1 cellular context compared by ENCODE assay signal in the genomic region with DNA sequence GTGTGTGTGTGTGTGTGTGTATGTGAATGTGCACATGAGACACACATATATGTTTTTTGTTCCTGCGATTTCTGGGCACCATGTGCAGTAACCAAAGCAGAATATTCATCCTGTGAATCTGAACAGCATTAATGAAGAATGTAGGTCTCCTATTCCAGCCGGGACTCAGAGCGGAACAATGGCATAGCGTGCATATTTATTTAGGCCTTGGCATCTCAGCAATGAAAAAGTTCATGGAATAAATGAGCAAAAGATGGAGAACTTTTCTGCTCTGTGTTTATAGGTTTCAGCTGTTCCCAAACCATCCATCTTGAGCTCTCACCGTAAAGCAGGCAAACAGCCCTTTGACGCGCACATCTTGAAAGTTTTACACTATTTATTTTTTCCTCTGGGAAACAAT.
TF ChIP-seq lines count a peak whose summit lies in the region.

No MANE protein-coding gene starts in this region.

TF ChIP-seq in GM23338, 12 proteins besides CTCF, POLR2A, EP300 and RAD21 (continued from another document):
- TF ChIP-seq, protein P1, sequence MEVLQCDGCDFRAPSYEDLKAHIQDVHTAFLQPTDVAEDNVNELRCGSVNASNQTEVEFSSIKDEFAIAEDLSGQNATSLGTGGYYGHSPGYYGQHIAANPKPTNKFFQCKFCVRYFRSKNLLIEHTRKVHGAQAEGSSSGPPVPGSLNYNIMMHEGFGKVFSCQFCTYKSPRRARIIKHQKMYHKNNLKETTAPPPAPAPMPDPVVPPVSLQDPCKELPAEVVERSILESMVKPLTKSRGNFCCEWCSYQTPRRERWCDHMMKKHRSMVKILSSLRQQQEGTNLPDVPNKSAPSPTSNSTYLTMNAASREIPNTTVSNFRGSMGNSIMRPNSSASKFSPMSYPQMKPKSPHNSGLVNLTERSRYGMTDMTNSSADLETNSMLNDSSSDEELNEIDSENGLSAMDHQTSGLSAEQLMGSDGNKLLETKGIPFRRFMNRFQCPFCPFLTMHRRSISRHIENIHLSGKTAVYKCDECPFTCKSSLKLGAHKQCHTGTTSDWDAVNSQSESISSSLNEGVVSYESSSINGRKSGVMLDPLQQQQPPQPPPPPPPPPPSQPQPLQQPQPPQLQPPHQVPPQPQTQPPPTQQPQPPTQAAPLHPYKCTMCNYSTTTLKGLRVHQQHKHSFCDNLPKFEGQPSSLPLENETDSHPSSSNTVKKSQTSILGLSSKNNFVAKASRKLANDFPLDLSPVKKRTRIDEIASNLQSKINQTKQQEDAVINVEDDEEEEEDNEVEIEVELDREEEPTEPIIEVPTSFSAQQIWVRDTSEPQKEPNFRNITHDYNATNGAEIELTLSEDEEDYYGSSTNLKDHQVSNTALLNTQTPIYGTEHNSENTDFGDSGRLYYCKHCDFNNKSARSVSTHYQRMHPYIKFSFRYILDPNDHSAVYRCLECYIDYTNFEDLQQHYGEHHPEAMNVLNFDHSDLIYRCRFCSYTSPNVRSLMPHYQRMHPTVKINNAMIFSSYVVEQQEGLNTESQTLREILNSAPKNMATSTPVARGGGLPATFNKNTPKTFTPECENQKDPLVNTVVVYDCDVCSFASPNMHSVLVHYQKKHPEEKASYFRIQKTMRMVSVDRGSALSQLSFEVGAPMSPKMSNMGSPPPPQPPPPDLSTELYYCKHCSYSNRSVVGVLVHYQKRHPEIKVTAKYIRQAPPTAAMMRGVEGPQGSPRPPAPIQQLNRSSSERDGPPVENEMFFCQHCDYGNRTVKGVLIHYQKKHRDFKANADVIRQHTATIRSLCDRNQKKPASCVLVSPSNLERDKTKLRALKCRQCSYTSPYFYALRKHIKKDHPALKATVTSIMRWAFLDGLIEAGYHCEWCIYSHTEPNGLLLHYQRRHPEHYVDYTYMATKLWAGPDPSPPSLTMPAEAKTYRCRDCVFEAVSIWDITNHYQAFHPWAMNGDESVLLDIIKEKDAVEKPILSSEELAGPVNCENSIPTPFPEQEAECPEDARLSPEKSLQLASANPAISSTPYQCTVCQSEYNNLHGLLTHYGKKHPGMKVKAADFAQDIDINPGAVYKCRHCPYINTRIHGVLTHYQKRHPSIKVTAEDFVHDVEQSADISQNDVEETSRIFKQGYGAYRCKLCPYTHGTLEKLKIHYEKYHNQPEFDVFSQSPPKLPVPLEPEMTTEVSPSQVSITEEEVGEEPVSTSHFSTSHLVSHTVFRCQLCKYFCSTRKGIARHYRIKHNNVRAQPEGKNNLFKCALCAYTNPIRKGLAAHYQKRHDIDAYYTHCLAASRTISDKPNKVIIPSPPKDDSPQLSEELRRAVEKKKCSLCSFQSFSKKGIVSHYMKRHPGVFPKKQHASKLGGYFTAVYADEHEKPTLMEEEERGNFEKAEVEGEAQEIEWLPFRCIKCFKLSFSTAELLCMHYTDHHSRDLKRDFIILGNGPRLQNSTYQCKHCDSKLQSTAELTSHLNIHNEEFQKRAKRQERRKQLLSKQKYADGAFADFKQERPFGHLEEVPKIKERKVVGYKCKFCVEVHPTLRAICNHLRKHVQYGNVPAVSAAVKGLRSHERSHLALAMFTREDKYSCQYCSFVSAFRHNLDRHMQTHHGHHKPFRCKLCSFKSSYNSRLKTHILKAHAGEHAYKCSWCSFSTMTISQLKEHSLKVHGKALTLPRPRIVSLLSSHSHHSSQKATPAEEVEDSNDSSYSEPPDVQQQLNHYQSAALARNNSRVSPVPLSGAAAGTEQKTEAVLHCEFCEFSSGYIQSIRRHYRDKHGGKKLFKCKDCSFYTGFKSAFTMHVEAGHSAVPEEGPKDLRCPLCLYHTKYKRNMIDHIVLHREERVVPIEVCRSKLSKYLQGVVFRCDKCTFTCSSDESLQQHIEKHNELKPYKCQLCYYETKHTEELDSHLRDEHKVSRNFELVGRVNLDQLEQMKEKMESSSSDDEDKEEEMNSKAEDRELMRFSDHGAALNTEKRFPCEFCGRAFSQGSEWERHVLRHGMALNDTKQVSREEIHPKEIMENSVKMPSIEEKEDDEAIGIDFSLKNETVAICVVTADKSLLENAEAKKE (CRISPR knock-in tag; IDR thresholded peaks at IDR 0.05): no peak
- TF ChIP-seq JUNB (IDR thresholded peaks at IDR 0.05; ENCODE audit: unreplicated experiment) (no peak), STAT1 (IDR thresholded peaks at IDR 0.05; ENCODE audit: unreplicated experiment) (no peak)
